8 cellular contexts compared by ENCODE assay signal in genomic region chr2:71801969-71802368, GRCh38.
DNase-seq lines count a peak whose midpoint lies in the region; ATAC-seq and TF ChIP-seq lines count a peak whose summit lies in the region.

No MANE protein-coding gene starts in this region.

- H2AFZ ChIP-seq in hepatocyte = no peak overlapping the region

- DNase-seq in AG10803 (ENCODE audit: low read depth) = peak; percentile 71
- peak; percentile 40 for DNase-seq in HEK293T (ENCODE audit: extremely low spot score)
- peak; percentile 80 for DNase-seq in adipocyte (ENCODE audit: low read depth)
- peak; percentile 59 for DNase-seq in hepatocyte (ENCODE audit: low spot score)
- DNase-seq in stimulated activated CD8-positive, alpha-beta memory T cell treated with anti-CD3 and anti-CD28 coated beads, Interleukin-4, amount 100 ng/mL, for 48 hours = peak; percentile 25
- no peak for DNase-seq in stimulated activated naive CD4-positive, alpha-beta T cell treated with Interleukin-2 at 50 U/mL for 16 hours (lab: John Stamatoyannopoulos, UW)

- H3K36me3 ChIP-seq in adipocyte (ENCODE audit: control insufficient read depth, insufficient read depth, low read length, severe bottlenecking) = no peaks in the 10 kb centered on the region
- no peaks in the 10 kb centered on the region for H3K36me3 ChIP-seq in hepatocyte (replicated peaks; ENCODE audit: insufficient read depth, low read depth)

- no peaks in the 10 kb centered on the region for H4K20me1 ChIP-seq in hepatocyte (ENCODE audit: insufficient read depth, poor library complexity, severe bottlenecking)

- H3K4me3 ChIP-seq in AG10803 (ENCODE audit: low read length) = no peak overlapping the region
- no peak overlapping the region for H3K4me3 ChIP-seq in adipocyte (ENCODE audit: low read length)
- no peak overlapping the region for H3K4me3 ChIP-seq in hepatocyte

- no peaks in the 10 kb centered on the region for H3K79me2 ChIP-seq in hepatocyte

- peak overlapping the region; percentile 56 for H3K9ac ChIP-seq in adipocyte (ENCODE audit: low read length)

- H3K4me2 ChIP-seq in hepatocyte = no peak overlapping the region

- H3K9me3 ChIP-seq in adipocyte (ENCODE audit: control insufficient read depth, low read length) = no peaks in the 10 kb centered on the region
- no peaks in the 10 kb centered on the region for H3K9me3 ChIP-seq in hepatocyte (ENCODE audit: low read depth)

- ATAC-seq in GM21825 (IDR thresholded peaks at IDR 0.05; ENCODE audit: unreplicated experiment) (no peak), GM18909 (IDR thresholded peaks at IDR 0.05; ENCODE audit: poor library complexity, unreplicated experiment) (no peak)

- no peak overlapping the region for H3K27ac ChIP-seq in hepatocyte

- peaks cover 4% of the 10 kb centered on the region for H3K27me3 ChIP-seq in adipocyte (replicated peaks; ENCODE audit: control insufficient read depth, insufficient read depth, low read length)
- H3K27me3 ChIP-seq in hepatocyte = peaks cover 7% of the 10 kb centered on the region

- H3K9me2 ChIP-seq in hepatocyte (replicated peaks; ENCODE audit: insufficient read depth) = no peaks in the 10 kb centered on the region

- POLR2A ChIA-PET in HEK293T (lab: Yijun Ruan, JAX) = no interaction called here

- CTCF ChIA-PET in HEK293T (lab: Yijun Ruan, JAX) = interaction anchor here (1.4 to 2.0 kb wide), 2 partner anchors 12 to 348 kb away, joined by 4 to 6 read pairs; no protein-coding TSS in a partner anchor

- peak; percentile 81 for TF ChIP-seq CTCF in AG10803 (conservative IDR thresholded peaks at IDR 0.05; ENCODE audit: low read length)
- peak; percentile 56 for TF ChIP-seq CTCF in hepatocyte (IDR thresholded peaks at IDR 0.05; ENCODE audit: poor library complexity)

- WGBS in hepatocyte (ENCODE audit: low lambda C conversion rate, missing lambda C conversion rate) = 76% methylated on average over 8 of the region's 8 CpGs

- peaks cover 12% of the 10 kb centered on the region for H3K4me1 ChIP-seq in adipocyte (ENCODE audit: control insufficient read depth, insufficient read depth, low read length)
- H3K4me1 ChIP-seq in hepatocyte (ENCODE audit: insufficient read depth) = peaks cover 3% of the 10 kb centered on the region

TF ChIP-seq in HEK293T, 16 proteins besides CTCF, POLR2A, EP300 and RAD21:
- TF ChIP-seq NFRKB (IDR thresholded peaks at IDR 0.05) = no peak
- no peak for TF ChIP-seq FOXA1 (IDR thresholded peaks at IDR 0.05)
